ENCODE assay signal across 9 cellular contexts in the genomic region with DNA sequence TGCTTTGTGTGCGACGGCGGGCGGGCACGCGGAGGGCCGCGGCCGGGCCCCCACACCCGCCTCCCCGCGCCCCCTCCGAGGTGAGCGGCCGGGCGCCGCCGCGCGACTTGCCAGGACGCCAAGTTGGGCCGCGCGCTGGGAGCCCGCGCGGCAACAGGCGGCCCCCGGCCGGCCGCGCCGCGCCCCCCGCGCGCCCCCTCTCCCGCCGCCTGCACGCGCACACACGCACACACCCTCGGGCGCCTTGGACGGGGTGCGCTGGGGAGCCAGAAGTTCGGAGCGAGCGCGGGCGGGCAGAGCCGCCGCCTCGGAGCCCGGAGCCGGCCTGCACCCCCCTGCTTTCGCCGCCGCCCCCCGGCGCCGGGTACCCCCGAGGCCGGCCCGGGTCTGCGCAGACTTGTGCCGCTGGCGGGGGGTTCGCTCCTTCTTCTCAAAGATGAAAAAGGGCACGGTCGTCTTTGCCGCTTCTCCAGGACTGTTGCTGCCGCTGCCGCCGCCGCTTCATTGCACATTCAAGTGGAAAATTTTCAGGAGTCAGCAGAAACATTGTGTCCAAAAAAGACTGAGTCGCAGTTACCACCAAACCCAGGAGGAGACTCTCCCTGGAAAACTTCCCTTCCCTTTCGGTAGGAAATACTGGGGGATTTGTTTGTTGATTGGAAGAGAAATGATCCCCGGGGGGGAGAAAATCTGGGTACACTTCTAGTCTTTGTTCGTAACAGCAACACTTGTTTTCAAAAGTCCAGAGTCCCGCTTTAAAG. TPM values are rescaled to one million over a fixed set of nuclear protein-coding genes. Genes with fewer than 3 reads are reported as not detected.
DNase-seq lines count a peak whose midpoint lies in the region; ATAC-seq and TF ChIP-seq lines count a peak whose summit lies in the region.
"Had no signal": no experiment of that assay in that cellular context is flagged by ENCODE, and none has a peak within 500 bp of the region (broad histone marks: within the 10 kb centered on the region; RNA-seq: fewer than 3 reads in every experiment).

No MANE protein-coding gene starts in this region.

- POLR2A ChIA-PET in HEK293 (lab: Yijun Ruan, JAX), result no interaction called here
- POLR2A ChIA-PET in T-cell (lab: Charles Lee), result no interaction called here

- no peak for ATAC-seq in T-cell (replicated peaks in 1 of 4)
- ATAC-seq in GM21825 (IDR thresholded peaks at IDR 0.05; ENCODE audit: unreplicated experiment), result no peak
- no peak for ATAC-seq in HG02678 (IDR thresholded peaks at IDR 0.05; ENCODE audit: unreplicated experiment)

- H3K9me3 ChIP-seq in HEK293 (ENCODE audit: control insufficient read depth, insufficient read depth, low read depth, low read length) (no peaks in the 10 kb centered on the region), esophagus squamous epithelium (no peaks in the 10 kb centered on the region)

- H3K36me3 ChIP-seq in HEK293 (ENCODE audit: control insufficient read depth in 2 of 2, insufficient read depth in 1 of 2, low read length in 2 of 2), result peaks cover 0 to 2% of the 10 kb centered on the region in 2 experiments; a peak in 1 of 3 replicates
- H3K36me3 ChIP-seq in esophagus squamous epithelium, result no peaks in the 10 kb centered on the region

- H3K4me1 ChIP-seq in HEK293 (ENCODE audit: control insufficient read depth, insufficient read depth, low read length) (peaks cover 11% of the 10 kb centered on the region; the same call in 1 of the 2 replicates), esophagus squamous epithelium (peaks cover 5 to 55% (median 12%) of the 10 kb centered on the region in 3 donors)

- no peak overlapping the region for H3K27ac Mint-ChIP-seq in T-cell

- H3K4me3 Mint-ChIP-seq in T-cell, result peak overlapping the region; percentile 69 to 73 (median 73)

- TF ChIP-seq CTCF in HEK293 (tag by site-specific recombination; IDR thresholded peaks at IDR 0.05), result no peak
- TF ChIP-seq CTCF in esophagus squamous epithelium (IDR thresholded peaks at IDR 0.05), result no peak

- peak overlapping the region; percentile 69; the same call in 1 of the 2 replicates for H3K27ac ChIP-seq in HEK293 (ENCODE audit: extremely low read depth, low read depth, low read length)
- H3K27ac ChIP-seq in esophagus squamous epithelium, result peak overlapping the region; percentile 90 to 99 (median 99)
- H3K27ac ChIP-seq: HL-60 had no signal

- H3K4me3 ChIP-seq in HEK293 (ENCODE audit: low read depth, low read length) (peak overlapping the region; percentile 78), esophagus squamous epithelium (peak overlapping the region; percentile 70 to 95 (median 88))

- CTCF ChIA-PET in HEK293 (lab: Yijun Ruan, JAX), result no interaction called here
- CTCF ChIA-PET in T-cell (lab: Charles Lee), result no interaction called here

- intact Hi-C loops in esophagus squamous epithelium (cut with DNase I), result loop anchor here (5.0 to 10.0 kb wide), 2 partner anchors 137 to 210 kb away; no protein-coding TSS in a partner anchor

- peaks cover 3% of the 10 kb centered on the region for H3K36me3 Mint-ChIP-seq in T-cell

- WGBS in esophagus squamous epithelium, 2 donors, result 3 to 4% methylated on average over 4 of the region's 81 CpGs

- no peaks in the 10 kb centered on the region for H3K9me3 Mint-ChIP-seq in T-cell

- H3K27me3 Mint-ChIP-seq in T-cell, result peaks cover 62 to 70% of the 10 kb centered on the region in 2 donors

- peaks cover 0 to 9% (median 0%) of the 10 kb centered on the region in 4 donors for H3K27me3 ChIP-seq in esophagus squamous epithelium

- H3K4me1 Mint-ChIP-seq in T-cell, result peaks cover 6 to 22% (median 14%) of the 10 kb centered on the region in 3 donors

- no peak for TF ChIP-seq POLR2A in esophagus squamous epithelium (IDR thresholded peaks at IDR 0.05)

- peak in 8 of 14 donors; percentile 17 to 68 (median 38) for DNase-seq in C1 segment of cervical spinal cord (lab: John Stamatoyannopoulos, UW)
- no peak for DNase-seq in T-cell
- DNase-seq in esophagus squamous epithelium (lab: John Stamatoyannopoulos, UW), result no peak
- DNase-seq in myocyte (ENCODE audit: low read depth), result peak; percentile 60
- no peak for DNase-seq in stimulated activated CD8-positive, alpha-beta memory T cell treated with anti-CD3 and anti-CD28 coated beads, Interleukin-4, amount 100 ng/mL, for 48 hours

TF ChIP-seq in HEK293, 187 proteins besides CTCF, POLR2A, EP300 and RAD21:
- TF ChIP-seq ZNF133 (tag by site-specific recombination; IDR thresholded peaks at IDR 0.05) (no peak), KLF7 (tag by site-specific recombination; IDR thresholded peaks at IDR 0.05; ENCODE audit: borderline replicate concordance) (no peak), ZSCAN30 (tag by site-specific recombination; IDR thresholded peaks at IDR 0.05) (no peak), FEZF1 (tag by site-specific recombination; IDR thresholded peaks at IDR 0.05) (peak; percentile 17; the same call in 1 of the 2 replicates), ZNF148 (tag by site-specific recombination; IDR thresholded peaks at IDR 0.05; ENCODE audit: borderline replicate concordance) (no peak), KLF10 (tag by site-specific recombination; IDR thresholded peaks at IDR 0.05) (peak; percentile 66), SCRT2 (tag by site-specific recombination; IDR thresholded peaks at IDR 0.05) (0 out of 2 replicates have a peak, but pooled peaks have one; percentile 23), IKZF3 (tag by site-specific recombination; IDR thresholded peaks at IDR 0.05) (peak; percentile 15; the same call in 1 of the 2 replicates), ZBTB26 (tag by site-specific recombination; optimal IDR thresholded peaks at IDR 0.05) (peak; percentile 35)

RNA-seq across cellular contexts. Expression of gene TEAD1, which starts 0.9 kb away (rescaled TPM):
- total RNA-seq in T-cell, result under 1 TPM in 4 of 5 donors, not detected in 1; 0.20 to 0.72 (median 0.44) TPM
- 10 to 100 TPM; 33.3 to 75.2 (median 49.8) TPM for total RNA-seq in esophagus squamous epithelium
- 131 and 136 TPM in 2 replicates for total RNA-seq in myocyte
- 68.1 TPM for polyA plus RNA-seq in myocyte (2012)

Comparison
In these comparisons a context has a peak if more than half of its experiments do, and no peak if none do; other contexts are left out.
1. DNase-seq: peak in C1 segment of cervical spinal cord (8 of 14) and myocyte (single experiment); none in T-cell (0 of 34), esophagus squamous epithelium (single experiment) and stimulated activated CD8-positive, alpha-beta memory T cell treated with anti-CD3 and anti-CD28 coated beads, Interleukin-4, amount 100 ng/mL, for 48 hours (single experiment).
2. RNA of gene TEAD1, which starts 0.9 kb away (total RNA-seq): 131 to 136 TPM in myocyte and 33.3 to 75.2 TPM in esophagus squamous epithelium; 0.20 to 0.72 TPM in T-cell; every median in the first group is over 10 times any median in the second.